8 cellular contexts compared by ENCODE assay signal in genomic region chr16:397736-398332, GRCh38. TPM values are rescaled to one million over a fixed set of nuclear protein-coding genes. Genes with fewer than 3 reads are reported as not detected.
DNase-seq lines count a peak whose midpoint lies in the region; ATAC-seq lines count a peak whose summit lies in the region.

No MANE protein-coding gene starts in this region.

- no peaks in the 10 kb centered on the region for H3K27me3 Mint-ChIP-seq in central memory CD8-positive, alpha-beta T cell
- no peaks in the 10 kb centered on the region for H3K27me3 Mint-ChIP-seq in stimulated activated naive CD8-positive, alpha-beta T cell treated with anti-CD3 and anti-CD28 coated beads, Interleukin-15, Interleukin-2, amounts not matched to agents 100 ng/mL and 50 ng/mL, for 24 hours

- H3K4me3 Mint-ChIP-seq in central memory CD8-positive, alpha-beta T cell = peak overlapping the region; percentile 67
- peak overlapping the region; percentile 67 for H3K4me3 Mint-ChIP-seq in stimulated activated naive CD8-positive, alpha-beta T cell treated with anti-CD3 and anti-CD28 coated beads, Interleukin-15, Interleukin-2, amounts not matched to agents 100 ng/mL and 50 ng/mL, for 24 hours

- H3K4me1 Mint-ChIP-seq in central memory CD8-positive, alpha-beta T cell = peaks cover 21% of the 10 kb centered on the region
- H3K4me1 Mint-ChIP-seq in stimulated activated naive CD8-positive, alpha-beta T cell treated with anti-CD3 and anti-CD28 coated beads, Interleukin-15, Interleukin-2, amounts not matched to agents 100 ng/mL and 50 ng/mL, for 24 hours (ENCODE audit: low read depth) = peaks cover 30% of the 10 kb centered on the region

- ATAC-seq in Right ventricle myocardium inferior (peak; percentile 40), left colon (peak; percentile 25), HG02759 (IDR thresholded peaks at IDR 0.05; ENCODE audit: unreplicated experiment) (no peak), HG02973 (IDR thresholded peaks at IDR 0.05; ENCODE audit: unreplicated experiment) (no peak)
- no peak for ATAC-seq in central memory CD8-positive, alpha-beta T cell (replicated peaks; ENCODE audit: extremely low read depth, poor library complexity, severe bottlenecking)

- H3K27ac Mint-ChIP-seq in central memory CD8-positive, alpha-beta T cell (ENCODE audit: low read depth) = peak overlapping the region; percentile 51
- peak overlapping the region; percentile 8 for H3K27ac Mint-ChIP-seq in stimulated activated naive CD8-positive, alpha-beta T cell treated with anti-CD3 and anti-CD28 coated beads, Interleukin-15, Interleukin-2, amounts not matched to agents 100 ng/mL and 50 ng/mL, for 24 hours

- intact Hi-C loops in Right ventricle myocardium inferior (cut with DNase I) = no loop called here
- intact Hi-C loops in cardiac septum (cut with DNase I) = no loop called here
- intact Hi-C loops in left colon (cut with DNase I, micrococcal nuclease) = no loop called here

- H3K36me3 Mint-ChIP-seq in central memory CD8-positive, alpha-beta T cell (ENCODE audit: insufficient read depth) = peaks cover 6% of the 10 kb centered on the region
- H3K36me3 Mint-ChIP-seq in stimulated activated naive CD8-positive, alpha-beta T cell treated with anti-CD3 and anti-CD28 coated beads, Interleukin-15, Interleukin-2, amounts not matched to agents 100 ng/mL and 50 ng/mL, for 24 hours (ENCODE audit: low read depth) = no peaks in the 10 kb centered on the region

- no peaks in the 10 kb centered on the region for H3K9me3 Mint-ChIP-seq in central memory CD8-positive, alpha-beta T cell
- H3K9me3 Mint-ChIP-seq in stimulated activated naive CD8-positive, alpha-beta T cell treated with anti-CD3 and anti-CD28 coated beads, Interleukin-15, Interleukin-2, amounts not matched to agents 100 ng/mL and 50 ng/mL, for 24 hours = no peaks in the 10 kb centered on the region

- DNase-seq in Right ventricle myocardium inferior (ENCODE audit: missing footprints) = peak; percentile 76
- DNase-seq in cardiac septum (ENCODE audit: low spot score) = no peak
- DNase-seq in RPMI8226 = peak; percentile 80
- DNase-seq in central memory CD8-positive, alpha-beta T cell (ENCODE audit: low spot score in 2 of 2) = no peak
- peak; percentile 79 to 86 for DNase-seq in left colon

RNA-seq across cellular contexts. Expression of gene NME4, which starts 0.8 kb away (rescaled TPM):
- total RNA-seq in Right ventricle myocardium inferior (91.3 TPM), cardiac septum (65.0 TPM), left colon (10 to 100 TPM; 38.4 to 39.1 TPM)

RNA-seq across cellular contexts. Expression of gene DECR2, which starts 3.9 kb away (rescaled TPM):
- total RNA-seq in Right ventricle myocardium inferior = 10.6 TPM
- total RNA-seq in cardiac septum = 11.6 TPM
- 10 to 100 TPM; 60.6 to 61.8 TPM for total RNA-seq in left colon

RNA-seq across cellular contexts. Expression of gene PGAP6, which starts 16.1 kb away (rescaled TPM):
- 32.1 TPM for total RNA-seq in Right ventricle myocardium inferior
- total RNA-seq in cardiac septum = 42.8 TPM
- 100 to 1,000 TPM; 116 to 130 TPM for total RNA-seq in left colon

RNA-seq across cellular contexts. Expression of gene MRPL28, which starts 27.5 kb away (rescaled TPM):
- 83.1 TPM for total RNA-seq in Right ventricle myocardium inferior
- 60.1 TPM for total RNA-seq in cardiac septum
- total RNA-seq in left colon = 10 to 100 TPM; 47.7 to 48.2 TPM

RNA-seq across cellular contexts. Expression of gene RAB11FIP3, which starts 27.6 kb away (rescaled TPM):
- total RNA-seq in Right ventricle myocardium inferior (23.3 TPM), cardiac septum (52.2 TPM), left colon (10 to 100 TPM; 21.2 to 23.2 TPM)

Comparison
In these comparisons a context has a peak if more than half of its experiments do, and no peak if none do; other contexts are left out.
1. DNase-seq: peak in Right ventricle myocardium inferior (single experiment), RPMI8226 (single experiment) and left colon (2 of 2); none in cardiac septum (single experiment) and central memory CD8-positive, alpha-beta T cell (0 of 2).
2. ATAC-seq: peak in Right ventricle myocardium inferior (single experiment) and left colon (single experiment); none in central memory CD8-positive, alpha-beta T cell (single experiment), HG02759 (single experiment) and HG02973 (single experiment).